In the genomic region with DNA sequence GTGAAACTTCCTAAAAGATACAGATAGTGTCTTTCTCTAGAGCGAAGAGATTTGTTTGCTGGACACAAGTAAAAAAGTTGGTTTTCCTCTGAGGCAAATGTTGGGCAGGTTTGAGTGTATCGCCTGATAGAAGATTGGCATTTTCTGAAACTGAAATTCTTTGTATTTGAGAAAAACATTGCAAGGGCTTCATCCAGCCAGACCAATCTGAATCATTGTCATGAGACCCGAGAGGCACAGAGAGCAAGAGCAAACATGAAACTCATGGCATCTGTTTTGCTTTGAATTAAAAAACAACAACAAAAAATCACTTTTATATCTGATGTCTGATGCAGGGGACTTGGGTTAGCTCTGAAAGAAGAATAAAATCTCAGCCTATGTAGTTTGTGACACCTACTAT, we compare ENCODE assay signal across 27 cellular contexts.
"Had no signal": no experiment of that assay in that cellular context is flagged by ENCODE, and none has a peak within 500 bp of the region (broad histone marks: within the 10 kb centered on the region; RNA-seq: fewer than 3 reads in every experiment).

No MANE protein-coding gene starts in this region.

- H3K9ac ChIP-seq: KMS-11 had no signal

- H3K4me2 ChIP-seq: KMS-11 had no signal

- H3K27me3 ChIP-seq: ascending aorta, body of pancreas, SJSA1 had no signal

- ATAC-seq: activated CD8-positive, alpha-beta memory T cell treated with anti-CD3 and anti-CD28 coated beads, Interleukin-2, amount 10 ng/mL, durations not matched to agents 7 days and 5 days; body of pancreas; PC-3 had no signal

- H3K27ac ChIP-seq: ascending aorta, body of pancreas, KMS-11, SJSA1 had no signal

- H3K36me3 ChIP-seq: ascending aorta, SJSA1 had no signal

- H3K9me3 ChIP-seq: ascending aorta, body of pancreas had no signal

- H3K4me1 ChIP-seq: ascending aorta, body of pancreas, SJSA1 had no signal

- DNase-seq: activated B cell treated with CpG ODN at 0.5 μM for 24 hours; activated CD4-positive, alpha-beta T cell treated with anti-CD3 and anti-CD28 coated beads for 1 hour; activated CD4-positive, alpha-beta T cell treated with anti-CD3 and anti-CD28 coated beads, Interleukin-2, amount 10 ng/mL, durations not matched to agents 24 days and 14 days; activated CD4-positive, alpha-beta T cell treated with anti-CD3 and anti-CD28 coated beads, Interleukin-2, amount 50 U/mL, for 48 hours; activated CD8-positive, alpha-beta memory T cell treated with anti-CD3 and anti-CD28 coated beads, Interleukin-2, amount 10 ng/mL, durations not matched to agents 7 days and 5 days; activated effector memory CD4-positive, alpha-beta T cell treated with Interleukin-2 at 50 U/mL for 16 hours; activated naive CD4-positive, alpha-beta T cell; activated T-cell treated with anti-CD3 and anti-CD28 coated beads, Interleukin-2, amount 50 U/mL, for 24 hours; amniotic stem cell; body of pancreas; central memory CD4-positive, alpha-beta T cell; MV-4-11; NCI-H1092 treated with DMSO at 0.1 percent for 48 hours; NCI-H1417 treated with DMSO at 0.1 percent for 48 hours; NCI-H1694; NCI-H2029; NCI-H2107; NCI-H2171 treated with DMSO at 0.1 percent for 48 hours; NCI-H226; NCI-H526; NCI-H82; PC-3; SHP77; T-helper 9 cell had no signal

- H3K4me3 ChIP-seq: ascending aorta, body of pancreas, SJSA1 had no signal
